Comparison of ENCODE assay signal across 16 cellular contexts in the genomic region with DNA sequence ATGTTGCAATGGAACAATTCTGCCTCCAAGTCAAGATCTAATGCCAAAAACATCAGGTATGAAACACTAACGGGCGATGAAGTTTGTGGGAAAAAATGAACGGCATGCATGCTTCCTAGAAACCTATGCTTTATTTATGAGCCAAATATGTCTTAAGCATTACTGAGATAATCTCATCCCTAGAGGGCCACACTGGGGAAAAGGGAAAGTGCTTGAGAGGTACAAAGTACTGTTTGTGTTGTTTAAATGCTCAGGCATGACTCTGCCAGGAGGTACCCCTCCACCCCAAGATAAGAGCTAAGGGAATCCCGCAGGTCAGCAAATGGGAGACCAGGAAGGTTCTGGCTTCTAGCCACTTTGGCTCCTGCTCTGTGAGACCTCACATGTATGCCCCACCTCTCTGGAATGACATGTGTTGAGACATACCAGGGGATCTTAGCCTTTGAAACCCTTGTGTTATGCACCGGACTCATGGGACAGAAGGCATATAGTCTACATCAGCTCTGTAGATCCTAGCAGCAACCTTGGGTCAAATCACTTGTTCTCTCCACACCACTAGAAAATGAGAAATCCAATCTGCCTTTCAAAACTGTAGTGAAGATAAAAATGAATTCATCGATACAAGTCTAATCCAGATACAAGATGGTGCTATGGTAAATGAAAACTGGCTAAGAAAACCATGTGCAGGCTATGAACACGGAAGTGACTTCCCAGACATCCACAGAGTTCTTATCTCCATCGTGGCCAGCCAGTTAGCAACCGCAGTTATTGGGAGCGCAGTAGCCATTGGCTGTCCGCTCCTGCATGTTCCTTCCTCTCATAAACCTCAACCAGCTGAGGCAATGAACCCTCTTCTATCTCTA.
DNase-seq lines count a peak whose midpoint lies in the region; ATAC-seq, FAIRE-seq and TF ChIP-seq lines count a peak whose summit lies in the region.
"Had no signal": no experiment of that assay in that cellular context is flagged by ENCODE, and none has a peak within 500 bp of the region (broad histone marks: within the 10 kb centered on the region; RNA-seq: fewer than 3 reads in every experiment).

No MANE protein-coding gene starts in this region.

- H3K27ac Mint-ChIP-seq in Caco-2 (ENCODE audit: unreplicated experiment), result no peak overlapping the region
- H3K27ac Mint-ChIP-seq: B cell; T-helper 2 cell treated with Interferon-gamma antibody and Interleukin-4, amounts not matched to agents 5 μg/mL and 100 μg/mL, for 36 hours had no signal

- POLR2A ChIA-PET in Caco-2 (lab: Charles Lee), result no interaction called here

- 53 to 71% methylated on average over 11 of the region's 11 CpGs for WGBS in heart right ventricle, 2 donors
- WGBS in pancreas, 2 donors, result 61 to 63% methylated on average over 11 of the region's 11 CpGs

- DNase-seq in Caco-2, result peak; percentile 47 to 77
- DNase-seq in astrocyte of the hippocampus (ENCODE audit: low read depth, low spot score), result peak; percentile 76
- no peak for DNase-seq in heart right ventricle
- no peak for DNase-seq in pancreas
- no peak for DNase-seq in Ammon's horn (ENCODE audit: low spot score)
- DNase-seq in DMS79 (lab: John Stamatoyannopoulos, UW), result no peak
- DNase-seq in NCI-H1417 treated with DMSO at 0.1 percent for 48 hours (lab: John Stamatoyannopoulos, UW), result no peak
- DNase-seq: activated CD4-positive, alpha-beta T cell treated with anti-CD3 and anti-CD28 coated beads, Interleukin-2, amount 50 U/mL, for 1 hour; activated effector memory CD4-positive, alpha-beta T cell treated with Interleukin-2 at 50 U/mL for 16 hours; NCI-H1092 treated with DMSO at 0.1 percent for 48 hours; NCI-H2227 treated with DMSO at 0.1 percent for 48 hours had no signal

- no peak for TF ChIP-seq CTCF in Caco-2 (IDR thresholded peaks at IDR 0.05; ENCODE audit: insufficient read depth in 1 of 2, low read depth in 1 of 2, low read length in 1 of 2, severe bottlenecking in 1 of 2, unreplicated experiment in 1 of 2)
- no peak for TF ChIP-seq CTCF in heart right ventricle (IDR thresholded peaks at IDR 0.05)
- TF ChIP-seq CTCF in pancreas (IDR thresholded peaks at IDR 0.05), result no peak

- H3K4me1 Mint-ChIP-seq in Caco-2 (ENCODE audit: low read depth, unreplicated experiment), result peaks cover 43% of the 10 kb centered on the region

- CTCF ChIA-PET in Caco-2 (lab: Charles Lee), result interaction anchor here (0.9 kb wide), 1 partner anchor 61 kb away, joined by 6 read pairs; a partner anchor contains a TSS

- H3K9me3 Mint-ChIP-seq in Caco-2 (ENCODE audit: unreplicated experiment), result no peaks in the 10 kb centered on the region
- H3K9me3 Mint-ChIP-seq: T-helper 2 cell treated with Interferon-gamma antibody and Interleukin-4, amounts not matched to agents 5 μg/mL and 100 μg/mL, for 36 hours had no signal

- no peaks in the 10 kb centered on the region for H3K27me3 Mint-ChIP-seq in Caco-2 (ENCODE audit: insufficient read depth, unreplicated experiment)
- H3K27me3 Mint-ChIP-seq: B cell had no signal

- H3K36me3 Mint-ChIP-seq in Caco-2 (ENCODE audit: insufficient read depth, unreplicated experiment), result peaks cover 44% of the 10 kb centered on the region

- H3K36me3 ChIP-seq in Caco-2 (ENCODE audit: control insufficient read depth, insufficient read depth, low read length) (no peaks in the 10 kb centered on the region), heart right ventricle (no peaks in the 10 kb centered on the region), pancreas (no peaks in the 10 kb centered on the region)

- no peak for FAIRE-seq in pancreas (lab: Jason Lieb, UNC)
- FAIRE-seq: H54, islet of Langerhans had no signal

- H3K9me3 ChIP-seq in Caco-2 (no peaks in the 10 kb centered on the region), heart right ventricle (no peaks in the 10 kb centered on the region), pancreas (no peaks in the 10 kb centered on the region)

- H3K27me3 ChIP-seq in Caco-2 (replicated peaks; ENCODE audit: control insufficient read depth, insufficient read depth, low read length), result no peaks in the 10 kb centered on the region
- no peaks in the 10 kb centered on the region for H3K27me3 ChIP-seq in heart right ventricle
- no peaks in the 10 kb centered on the region for H3K27me3 ChIP-seq in pancreas

- H3K4me1 ChIP-seq in Caco-2 (peaks cover 65% of the 10 kb centered on the region), heart right ventricle (peaks cover 3 to 80% (median 56%) of the 10 kb centered on the region in 9 donors), pancreas (peaks cover 33 to 46% (median 33%) of the 10 kb centered on the region in 3 donors)

- peak overlapping the region in 4 of 10 donors; percentile 5 to 50 (median 34) for H3K27ac ChIP-seq in heart right ventricle
- no peak overlapping the region for H3K27ac ChIP-seq in pancreas

- no TSS peak for BruUV-seq in Caco-2 (replicated peaks; lab: Mats Ljungman, UMichigan)

- ATAC-seq in heart right ventricle (peak in 5 of 8 donors; percentile 5 to 41 (median 13)), pancreas (peak in 3 of 4 donors; percentile 10 to 59 (median 28)), HG02759 (IDR thresholded peaks at IDR 0.05; ENCODE audit: unreplicated experiment) (no peak)

- intact Hi-C loops in Caco-2 (cut with micrococcal nuclease; ENCODE audit: unreplicated experiment) (loop anchor here (1.0 kb wide), 1 partner anchor 13 kb away; no protein-coding TSS in a partner anchor), heart right ventricle (cut with DNase I) (loop anchor here in 3 of 10 donors (5.0 kb wide), 3 partner anchors 36 to 51 kb away; no protein-coding TSS in a partner anchor), pancreas (cut with DNase I) (no loop called here)

- no peak overlapping the region for H3K4me3 ChIP-seq in Caco-2 (ENCODE audit: low read depth, low read length)
- no peak overlapping the region for H3K4me3 ChIP-seq in heart right ventricle
- H3K4me3 ChIP-seq in pancreas, result no peak overlapping the region

- H3K4me3 Mint-ChIP-seq in Caco-2 (ENCODE audit: unreplicated experiment), result no peak overlapping the region
- H3K4me3 Mint-ChIP-seq: B cell; T-helper 2 cell treated with Interferon-gamma antibody and Interleukin-4, amounts not matched to agents 5 μg/mL and 100 μg/mL, for 36 hours had no signal

Comparison
In these comparisons a context has a peak if more than half of its experiments do, and no peak if none do; other contexts are left out.
1. DNase-seq: peak in Caco-2 (2 of 2) and astrocyte of the hippocampus (single experiment); none in heart right ventricle (0 of 2), pancreas (0 of 6), Ammon's horn (single experiment), DMS79 (single experiment) and NCI-H1417 treated with DMSO at 0.1 percent for 48 hours (single experiment).